Comparison of ENCODE assay signal across 27 cellular contexts in genomic region chr17:838486-838885, GRCh38.
"Had no signal": no experiment of that assay in that cellular context is flagged by ENCODE, and none has a peak within 500 bp of the region (broad histone marks: within the 10 kb centered on the region; RNA-seq: fewer than 3 reads in every experiment).

No MANE protein-coding gene starts in this region.

- H3K4me1 Mint-ChIP-seq: activated B cell treated with CpG ODN at 0.5 μM for 24 hours; activated CD4-positive, alpha-beta T cell treated with anti-CD3 and anti-CD28 coated beads, Interleukin-2, amount 10 ng/mL, durations not matched to agents 24 days and 14 days; activated naive CD8-positive, alpha-beta T cell treated with anti-CD3 and anti-CD28 coated beads for 36 hours had no signal

- DNase-seq: activated B cell treated with CpG ODN at 0.5 μM for 24 hours; activated CD4-positive, alpha-beta T cell treated with anti-CD3 and anti-CD28 coated beads for 1 hour; activated CD4-positive, alpha-beta T cell treated with anti-CD3 and anti-CD28 coated beads, Interleukin-2, amount 10 ng/mL, durations not matched to agents 24 days and 14 days; activated CD4-positive, alpha-beta T cell treated with anti-CD3 and anti-CD28 coated beads, Interleukin-2, amount 50 U/mL, for 48 hours; activated effector memory CD4-positive, alpha-beta T cell treated with anti-CD3 and anti-CD28 coated beads, Interleukin-2, amount 50 U/mL, for 16 hours; activated naive CD4-positive, alpha-beta T cell treated with anti-CD3 and anti-CD28 coated beads for 36 hours; activated naive CD8-positive, alpha-beta T cell treated with anti-CD3 and anti-CD28 coated beads for 36 hours; activated T-cell treated with anti-CD3 and anti-CD28 coated beads, Interleukin-2, amount 50 U/mL, for 4 hours; brain microvascular endothelial cell; Karpas-422; MM.1S; NCI-H1105; NCI-H1436; NCI-H1694 treated with DMSO at 0.1 percent for 48 hours; NCI-H2029 treated with DMSO at 0.1 percent for 48 hours; NCI-H345; NCI-H510A treated with DMSO at 0.1 percent for 48 hours; NCI-H69; NK-92 treated with Interleukin-12 subunit alpha and Interleukin-12 subunit beta, amount 100 ng/mL, for 24 hours; OCI-M1; Peyer's patch; SHP77; T-helper 9 cell had no signal

- H3K27me3 Mint-ChIP-seq: activated CD4-positive, alpha-beta T cell treated with anti-CD3 and anti-CD28 coated beads, Interleukin-2, amount 10 ng/mL, durations not matched to agents 24 days and 14 days had no signal

- H3K27ac ChIP-seq: brain microvascular endothelial cell, cardiac muscle cell, Peyer's patch, SJSA1 had no signal

- H3K27me3 ChIP-seq: brain microvascular endothelial cell, cardiac muscle cell, Peyer's patch, SJSA1 had no signal

- H3K9me3 ChIP-seq: Peyer's patch, SJSA1 had no signal

- H3K4me3 Mint-ChIP-seq: activated B cell treated with CpG ODN at 0.5 μM for 24 hours; activated CD4-positive, alpha-beta T cell treated with anti-CD3 and anti-CD28 coated beads, Interleukin-2, amount 10 ng/mL, durations not matched to agents 24 days and 14 days; activated naive CD4-positive, alpha-beta T cell treated with anti-CD3 and anti-CD28 coated beads for 36 hours; activated naive CD8-positive, alpha-beta T cell treated with anti-CD3 and anti-CD28 coated beads for 36 hours; activated T-cell treated with anti-CD3 and anti-CD28 coated beads, Interleukin-2, amount 50 U/mL, for 4 hours; T-helper 1 cell treated with Interleukin-12 subunit alpha and Interleukin-12 subunit beta and Interleukin-4 antibody, amounts not matched to agents 30 μg/mL and 1 μg/mL, for 36 hours had no signal

- ATAC-seq: activated T-cell treated with anti-CD3 and anti-CD28 coated beads, Interleukin-2, amount 50 U/mL, for 4 hours; SK-N-SH treated with all-trans-retinoic acid at 6 μM for 48 hours had no signal

- H3K4me1 ChIP-seq: Peyer's patch had no signal

- H3K36me3 ChIP-seq: brain microvascular endothelial cell, cardiac muscle cell, Peyer's patch, SJSA1 had no signal

- H3K36me3 Mint-ChIP-seq: activated naive CD8-positive, alpha-beta T cell treated with anti-CD3 and anti-CD28 coated beads for 36 hours had no signal

- H3K4me3 ChIP-seq: cardiac muscle cell, Peyer's patch, SJSA1 had no signal

- H3K9me3 Mint-ChIP-seq: activated B cell treated with CpG ODN at 0.5 μM for 24 hours; activated CD4-positive, alpha-beta T cell treated with anti-CD3 and anti-CD28 coated beads, Interleukin-2, amount 10 ng/mL, durations not matched to agents 24 days and 14 days; activated naive CD4-positive, alpha-beta T cell treated with anti-CD3 and anti-CD28 coated beads for 36 hours; activated naive CD8-positive, alpha-beta T cell treated with anti-CD3 and anti-CD28 coated beads for 36 hours; activated T-cell treated with anti-CD3 and anti-CD28 coated beads, Interleukin-2, amount 50 U/mL, for 4 hours; T-helper 1 cell treated with Interleukin-12 subunit alpha and Interleukin-12 subunit beta and Interleukin-4 antibody, amounts not matched to agents 30 μg/mL and 1 μg/mL, for 36 hours had no signal

- H3K27ac Mint-ChIP-seq: activated B cell treated with CpG ODN at 0.5 μM for 24 hours; activated CD4-positive, alpha-beta T cell treated with anti-CD3 and anti-CD28 coated beads, Interleukin-2, amount 10 ng/mL, durations not matched to agents 24 days and 14 days; activated naive CD4-positive, alpha-beta T cell treated with anti-CD3 and anti-CD28 coated beads for 36 hours; activated naive CD8-positive, alpha-beta T cell treated with anti-CD3 and anti-CD28 coated beads for 36 hours; T-helper 1 cell treated with Interleukin-12 subunit alpha and Interleukin-12 subunit beta and Interleukin-4 antibody, amounts not matched to agents 30 μg/mL and 1 μg/mL, for 36 hours had no signal
